In the genomic region with DNA sequence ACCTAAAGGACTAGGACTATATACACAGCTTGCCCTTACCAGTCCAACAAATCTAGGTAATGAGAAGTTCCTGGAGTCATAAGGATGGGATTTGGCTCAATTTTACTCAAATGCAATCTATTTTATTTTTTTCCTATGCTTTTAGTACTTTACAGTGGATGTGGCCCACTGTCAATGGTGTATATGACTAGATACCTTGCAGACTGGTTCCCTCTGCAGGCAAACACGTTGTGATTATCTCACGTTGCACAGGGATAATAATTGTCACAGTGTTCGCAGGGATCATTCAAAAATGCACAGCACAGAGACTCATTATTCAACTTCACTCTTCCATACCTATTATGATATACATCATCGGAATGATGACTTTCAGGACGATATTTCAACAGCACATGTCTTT, we compare ENCODE assay signal across 17 cellular contexts.
A peak's percentile ranks its signal among the peaks of the same experiment; 100 is the strongest.
DNase-seq lines count a peak whose midpoint lies in the region; ATAC-seq and TF ChIP-seq lines count a peak whose summit lies in the region.
"Had no signal": no experiment of that assay in that cellular context is flagged by ENCODE, and none has a peak within 500 bp of the region (broad histone marks: within the 10 kb centered on the region; RNA-seq: fewer than 3 reads in every experiment).

No MANE protein-coding gene starts in this region.

- intact Hi-C loops in A673 (cut with micrococcal nuclease; ENCODE audit: unreplicated experiment), result loop anchor here (2.0 to 5.0 kb wide), 2 partner anchors 166 to 297 kb away; no protein-coding TSS in a partner anchor

- no peak overlapping the region for H3K4me2 ChIP-seq in GM23248 (ENCODE audit: unreplicated experiment)

- no peaks in the 10 kb centered on the region for H3K36me3 ChIP-seq in A673 (ENCODE audit: insufficient read depth, low read length, poor library complexity, severe bottlenecking)
- H3K36me3 ChIP-seq in GM23248 (ENCODE audit: low read depth), result no peaks in the 10 kb centered on the region
- H3K36me3 ChIP-seq in RWPE2 (ENCODE audit: low read depth), result no peaks in the 10 kb centered on the region
- H3K36me3 ChIP-seq in Peyer's patch, result no peaks in the 10 kb centered on the region

- POLR2A ChIA-PET in A673 (lab: Charles Lee; ENCODE audit: low non-redundant PET), result no interaction called here

- ATAC-seq in RWPE2 (ENCODE audit: low read depth) (peak; percentile 36; the same call in 2 of the 3 replicates), HG03457 (IDR thresholded peaks at IDR 0.05; ENCODE audit: unreplicated experiment) (no peak)

- H3K9me2 ChIP-seq in GM23248 (ENCODE audit: insufficient read depth), result no peaks in the 10 kb centered on the region

- no peaks in the 10 kb centered on the region for H4K20me1 ChIP-seq in GM23248 (ENCODE audit: insufficient read depth)

- no peaks in the 10 kb centered on the region for H3K4me1 ChIP-seq in A673 (ENCODE audit: insufficient read depth, low read length, poor library complexity, severe bottlenecking)
- no peaks in the 10 kb centered on the region for H3K4me1 ChIP-seq in GM23248 (ENCODE audit: insufficient read depth)
- no peaks in the 10 kb centered on the region for H3K4me1 ChIP-seq in RWPE2 (ENCODE audit: insufficient read depth, poor library complexity, severe bottlenecking)
- no peaks in the 10 kb centered on the region for H3K4me1 ChIP-seq in Peyer's patch

- in situ Hi-C loops in GM23248 (cut with MboI), result no loop called here

- H3K4me3 ChIP-seq in A673 (ENCODE audit: low read depth, low read length, poor library complexity, severe bottlenecking) (no peak overlapping the region), GM23248 (no peak overlapping the region), RWPE2 (ENCODE audit: severe bottlenecking) (no peak overlapping the region), fibroblast of the aortic adventitia (ENCODE audit: low read depth, low read length) (no peak overlapping the region), Peyer's patch (no peak overlapping the region)
- H3K4me3 ChIP-seq: SK-N-MC had no signal

- BruUV-seq in A673 (replicated peaks; lab: Mats Ljungman, UMichigan), result no TSS peak

- WGBS in GM23248 (ENCODE audit: low coverage in 1 of 2, low lambda C conversion rate in 2 of 2, missing lambda C conversion rate in 2 of 2), 2 experiments, result 41 to 43% methylated on average over 5 of the region's 5 CpGs

- TF ChIP-seq CTCF in A673 (conservative IDR thresholded peaks at IDR 0.05; ENCODE audit: low read depth, low read length) (peak; percentile 43), RWPE2 (IDR thresholded peaks at IDR 0.05; ENCODE audit: poor library complexity, severe bottlenecking) (peak; percentile 19), fibroblast of the aortic adventitia (IDR thresholded peaks at IDR 0.05; ENCODE audit: insufficient read depth, low read length) (peak; percentile 29), Peyer's patch (IDR thresholded peaks at IDR 0.05) (peak in 2 of 6 experiments; percentile 30 to 32)

- TF ChIP-seq POLR2A in Peyer's patch (IDR thresholded peaks at IDR 0.05), result no peak

- no peaks in the 10 kb centered on the region for H3K27me3 ChIP-seq in A673 (replicated peaks; ENCODE audit: insufficient read depth, low read depth, low read length, poor library complexity)
- H3K27me3 ChIP-seq in GM23248 (replicated peaks; ENCODE audit: insufficient read depth), result no peaks in the 10 kb centered on the region
- no peaks in the 10 kb centered on the region for H3K27me3 ChIP-seq in RWPE2 (ENCODE audit: insufficient read depth, poor library complexity, severe bottlenecking)
- no peaks in the 10 kb centered on the region for H3K27me3 ChIP-seq in Peyer's patch

- CTCF ChIA-PET in A673 (lab: Charles Lee), result no interaction called here

- H3K9me3 ChIP-seq in A673 (ENCODE audit: low read depth, low read length, poor library complexity, severe bottlenecking) (no peaks in the 10 kb centered on the region), GM23248 (ENCODE audit: low read depth) (no peaks in the 10 kb centered on the region), RWPE2 (ENCODE audit: severe bottlenecking) (no peaks in the 10 kb centered on the region), Peyer's patch (no peaks in the 10 kb centered on the region)

- H3K9ac ChIP-seq in GM23248, result no peak overlapping the region

- no peak overlapping the region for H3K27ac ChIP-seq in A673 (ENCODE audit: low read depth, low read length, poor library complexity, severe bottlenecking)
- no peak overlapping the region for H3K27ac ChIP-seq in GM23248
- no peak overlapping the region for H3K27ac ChIP-seq in RWPE2 (ENCODE audit: poor library complexity, severe bottlenecking)
- no peak overlapping the region for H3K27ac ChIP-seq in Peyer's patch
- H3K27ac ChIP-seq: C4-2B, SK-N-MC had no signal

- DNase-seq in A673 (ENCODE audit: low spot score) (peak; percentile 37), GM23248 (peak; percentile 28), RWPE2 (ENCODE audit: low spot score) (no peak), fibroblast of the aortic adventitia (ENCODE audit: low read depth) (peak; percentile 24), Peyer's patch (no peak)
- DNase-seq in activated naive CD4-positive, alpha-beta T cell treated with Interleukin-2 at 50 U/mL for 16 hours, result no peak
- DNase-seq: activated CD4-positive, alpha-beta T cell treated with anti-CD3 and anti-CD28 coated beads for 48 hours; activated CD8-positive, alpha-beta memory T cell treated with anti-CD3 and anti-CD28 coated beads, Interleukin-2, amount 50 U/mL, for 48 hours; activated naive CD4-positive, alpha-beta T cell; DMS79; HFFc6; IMR-90; NCI-H1105 treated with DMSO at 0.1 percent for 48 hours; stimulated activated CD4-positive, alpha-beta T cell treated with anti-CD3 and anti-CD28 coated beads, Interleukin-4, amount 100 ng/mL, for 4 hours had no signal

- H2AFZ ChIP-seq in GM23248, result no peak overlapping the region

- no peaks in the 10 kb centered on the region for H3F3A ChIP-seq in GM23248 (ENCODE audit: insufficient read depth)

- no peaks in the 10 kb centered on the region for H3K79me2 ChIP-seq in GM23248 (ENCODE audit: insufficient read depth)

Comparison
In these comparisons a context has a peak if more than half of its experiments do, and no peak if none do; other contexts are left out.
1. DNase-seq: peak in A673 (single experiment), GM23248 (single experiment) and fibroblast of the aortic adventitia (single experiment); none in RWPE2 (single experiment), Peyer's patch (0 of 3) and activated naive CD4-positive, alpha-beta T cell treated with Interleukin-2 at 50 U/mL for 16 hours (single experiment).